ENCODE assay signal across 11 cellular contexts in genomic region chr10:73871295-73871914, GRCh38. TPM values are rescaled to one million over a fixed set of nuclear protein-coding genes. Genes with fewer than 3 reads are reported as not detected.
A peak's percentile ranks its signal among the peaks of the same experiment; 100 is the strongest.
DNase-seq lines count a peak whose midpoint lies in the region; ATAC-seq and TF ChIP-seq lines count a peak whose summit lies in the region.
"Had no signal": no experiment of that assay in that cellular context is flagged by ENCODE, and none has a peak within 500 bp of the region (broad histone marks: within the 10 kb centered on the region; RNA-seq: fewer than 3 reads in every experiment).

No MANE protein-coding gene starts in this region.

- no TSS peak for BruUV-seq in A673 (replicated peaks; lab: Mats Ljungman, UMichigan)

- H3K36me3 Mint-ChIP-seq in IgD-negative memory B cell: peaks cover 3% of the 10 kb centered on the region
- peaks cover 29% of the 10 kb centered on the region for H3K36me3 Mint-ChIP-seq in neural progenitor cell

- 45 to 48% methylated on average over 6 of the region's 6 CpGs for WGBS in aorta, 2 donors

- no peak overlapping the region for H3K27ac ChIP-seq in BLaER1 treated with 17β-estradiol and CSF1 and Interleukin-3, amounts not matched to agents 10 nM and 100 nM
- H3K27ac ChIP-seq in coronary artery: peak overlapping the region; percentile 67 to 93
- H3K27ac ChIP-seq in neural progenitor cell: no peak overlapping the region
- H3K27ac ChIP-seq in aorta (ENCODE audit: low read depth in 1 of 2, low read length in 2 of 2): no peak overlapping the region
- H3K27ac ChIP-seq in A673 (ENCODE audit: low read depth, low read length, poor library complexity, severe bottlenecking): no peak overlapping the region
- H3K27ac ChIP-seq: adrenal gland had no signal

- no peak for TF ChIP-seq CTCF in coronary artery (IDR thresholded peaks at IDR 0.05)
- TF ChIP-seq CTCF in neural progenitor cell (IDR thresholded peaks at IDR 0.05): no peak
- no peak for TF ChIP-seq CTCF in A673 (conservative IDR thresholded peaks at IDR 0.05; ENCODE audit: low read depth, low read length)

- H2AFZ ChIP-seq in neural progenitor cell (replicated peaks): no peak overlapping the region

- no peaks in the 10 kb centered on the region for H3K27me3 ChIP-seq in BLaER1 treated with 17β-estradiol and CSF1 and Interleukin-3, amounts not matched to agents 10 nM and 100 nM
- H3K27me3 ChIP-seq in neural progenitor cell: peaks cover 11% of the 10 kb centered on the region
- H3K27me3 ChIP-seq in aorta (ENCODE audit: control insufficient read depth in 1 of 2, insufficient read depth in 2 of 2, low read length in 1 of 2): no peaks in the 10 kb centered on the region
- no peaks in the 10 kb centered on the region for H3K27me3 ChIP-seq in A673 (replicated peaks; ENCODE audit: insufficient read depth, low read depth, low read length, poor library complexity)
- H3K27me3 ChIP-seq: adrenal gland had no signal

- ATAC-seq in aorta (ENCODE audit: low FRiP score): no peak

- H3K4me3 ChIP-seq in BLaER1 treated with 17β-estradiol and CSF1 and Interleukin-3, amounts not matched to agents 10 nM and 100 nM: no peak overlapping the region
- H3K4me3 ChIP-seq in coronary artery: peak overlapping the region; percentile 95
- no peak overlapping the region for H3K4me3 ChIP-seq in neural progenitor cell
- H3K4me3 ChIP-seq in aorta (ENCODE audit: low read length in 2 of 2): no peak overlapping the region
- no peak overlapping the region for H3K4me3 ChIP-seq in A673 (ENCODE audit: low read depth, low read length, poor library complexity, severe bottlenecking)
- H3K4me3 ChIP-seq: adrenal gland had no signal

- H3K9me3 Mint-ChIP-seq in IgD-negative memory B cell: no peaks in the 10 kb centered on the region
- H3K9me3 Mint-ChIP-seq in neural progenitor cell: no peaks in the 10 kb centered on the region

- peaks cover 9 to 29% (median 19%) of the 10 kb centered on the region in 11 experiments; a peak in 19 of 22 replicates for H4K20me1 ChIP-seq in BLaER1 treated with 17β-estradiol and CSF1 and Interleukin-3, amounts not matched to agents 10 nM and 100 nM
- peaks cover 45% of the 10 kb centered on the region for H4K20me1 ChIP-seq in neural progenitor cell (ENCODE audit: low read depth)

- H3K9me3 ChIP-seq in BLaER1 treated with 17β-estradiol and CSF1 and Interleukin-3, amounts not matched to agents 10 nM and 100 nM (replicated peaks in 1 of 11): no peaks in the 10 kb centered on the region
- H3K9me3 ChIP-seq in neural progenitor cell (ENCODE audit: low read depth) (no peaks in the 10 kb centered on the region), aorta (ENCODE audit: control insufficient read depth, low read length) (no peaks in the 10 kb centered on the region), A673 (ENCODE audit: low read depth, low read length, poor library complexity, severe bottlenecking) (no peaks in the 10 kb centered on the region)
- H3K9me3 ChIP-seq: adrenal gland had no signal

- peaks cover 21 to 48% (median 26%) of the 10 kb centered on the region in 3 donors for H3K4me1 Mint-ChIP-seq in IgD-negative memory B cell
- peaks cover 35% of the 10 kb centered on the region for H3K4me1 Mint-ChIP-seq in neural progenitor cell

- H3K27me3 Mint-ChIP-seq in IgD-negative memory B cell (no peaks in the 10 kb centered on the region), neural progenitor cell (ENCODE audit: insufficient read depth, low read depth) (peaks cover 21% of the 10 kb centered on the region)

- H3K4me2 ChIP-seq in BLaER1 treated with 17β-estradiol and CSF1 and Interleukin-3, amounts not matched to agents 10 nM and 100 nM: peak overlapping the region in 10 of 11 experiments; percentile 81 to 96 (median 91); a peak in 18 of 22 replicates
- H3K4me2 ChIP-seq in neural progenitor cell: no peak overlapping the region

- CTCF ChIA-PET in A673 (lab: Charles Lee): no interaction called here

- H3K27ac Mint-ChIP-seq in IgD-negative memory B cell (peak overlapping the region; percentile 69 to 90 (median 73)), neural progenitor cell (no peak overlapping the region)

- H3K9ac ChIP-seq in BLaER1 treated with 17β-estradiol and CSF1 and Interleukin-3, amounts not matched to agents 10 nM and 100 nM: peak overlapping the region in 2 of 11 experiments; percentile 65; a peak in 2 of 22 replicates
- no peak overlapping the region for H3K9ac ChIP-seq in neural progenitor cell

- POLR2A ChIA-PET in A673 (lab: Charles Lee; ENCODE audit: low non-redundant PET): no interaction called here

- no peak for DNase-seq in coronary artery (ENCODE audit: low spot score)
- DNase-seq in neural progenitor cell (ENCODE audit: low spot score): no peak
- no peak for DNase-seq in 8988T
- DNase-seq in aorta: no peak
- no peak for DNase-seq in SW480 (ENCODE audit: low spot score)
- no peak for DNase-seq in A673 (ENCODE audit: low spot score)
- DNase-seq: adrenal gland, NCI-H187 had no signal

- intact Hi-C loops in aorta (cut with DNase I): loop anchor here in 1 of 2 donors (5.0 kb wide), 1 partner anchor 99 kb away; a partner anchor contains a TSS
- intact Hi-C loops in A673 (cut with micrococcal nuclease; ENCODE audit: unreplicated experiment): no loop called here

- peaks cover 14 to 48% (median 32%) of the 10 kb centered on the region in 11 experiments; a peak in 21 of 22 replicates for H3K36me3 ChIP-seq in BLaER1 treated with 17β-estradiol and CSF1 and Interleukin-3, amounts not matched to agents 10 nM and 100 nM
- no peaks in the 10 kb centered on the region for H3K36me3 ChIP-seq in neural progenitor cell
- peaks cover 0 to 6% of the 10 kb centered on the region in 2 donors for H3K36me3 ChIP-seq in aorta (ENCODE audit: control insufficient read depth in 1 of 2, insufficient read depth in 2 of 2, low read length in 1 of 2)
- peaks cover 7% of the 10 kb centered on the region for H3K36me3 ChIP-seq in A673 (ENCODE audit: insufficient read depth, low read length, poor library complexity, severe bottlenecking)
- H3K36me3 ChIP-seq: adrenal gland had no signal

- peaks cover 5% of the 10 kb centered on the region for H3K79me2 ChIP-seq in neural progenitor cell (ENCODE audit: low read depth)

- H3K4me1 ChIP-seq in BLaER1 treated with 17β-estradiol and CSF1 and Interleukin-3, amounts not matched to agents 10 nM and 100 nM: peaks cover 53 to 77% (median 67%) of the 10 kb centered on the region in 10 experiments
- peaks cover 8% of the 10 kb centered on the region for H3K4me1 ChIP-seq in neural progenitor cell
- peaks cover 0 to 2% of the 10 kb centered on the region in 2 donors for H3K4me1 ChIP-seq in aorta (ENCODE audit: control insufficient read depth in 1 of 2, insufficient read depth in 2 of 2, low read length in 2 of 2)
- H3K4me1 ChIP-seq in A673 (ENCODE audit: insufficient read depth, low read length, poor library complexity, severe bottlenecking): peaks cover 7% of the 10 kb centered on the region

- peaks cover 17% of the 10 kb centered on the region for H3F3A ChIP-seq in neural progenitor cell (ENCODE audit: low read depth)

- H3K4me3 Mint-ChIP-seq in IgD-negative memory B cell (peak overlapping the region in 3 of 4 donors; percentile 85 to 92 (median 86)), neural progenitor cell (peak overlapping the region; percentile 88)

RNA-seq across cellular contexts. Expression of gene CAMK2G, which starts 3.0 kb away (rescaled TPM):
- polyA plus RNA-seq in IgD-negative memory B cell (7.2 TPM), aorta (10 to 100 TPM; 37.1 to 70.9 TPM)
- total RNA-seq in neural progenitor cell (ENCODE audit: low replicate concordance) (35.0 and 36.6 TPM in 2 replicates), aorta (10 to 100 TPM; 70.6 to 76.7 TPM), A673 (2021) (32.7 and 40.3 TPM in 2 replicates)

RNA-seq across cellular contexts. Expression of gene PLAU, which starts 39.5 kb away (rescaled TPM):
- polyA plus RNA-seq in IgD-negative memory B cell (not detected), aorta (10 to 100 TPM in 1 of 2 donors, 1 to 10 TPM in 1; 9.6 to 13.6 TPM)
- total RNA-seq in neural progenitor cell (ENCODE audit: low replicate concordance) (7.6 and 10.7 TPM in 2 replicates), aorta (10 to 100 TPM; 33.6 to 35.4 TPM), A673 (2021) (6.9 and 8.3 TPM in 2 replicates)
- total RNA-seq: SK-MEL-5 had no signal

Comparison
In these comparisons a context has a peak if more than half of its experiments do, and no peak if none do; other contexts are left out.
1. H3K27ac ChIP-seq: peak in coronary artery (2 of 2); none in BLaER1 treated with 17β-estradiol and CSF1 and Interleukin-3, amounts not matched to agents 10 nM and 100 nM (0 of 11), neural progenitor cell (single experiment), aorta (0 of 2) and A673 (single experiment).